ENCODE assay signal across 1 cellular context in the genomic region with DNA sequence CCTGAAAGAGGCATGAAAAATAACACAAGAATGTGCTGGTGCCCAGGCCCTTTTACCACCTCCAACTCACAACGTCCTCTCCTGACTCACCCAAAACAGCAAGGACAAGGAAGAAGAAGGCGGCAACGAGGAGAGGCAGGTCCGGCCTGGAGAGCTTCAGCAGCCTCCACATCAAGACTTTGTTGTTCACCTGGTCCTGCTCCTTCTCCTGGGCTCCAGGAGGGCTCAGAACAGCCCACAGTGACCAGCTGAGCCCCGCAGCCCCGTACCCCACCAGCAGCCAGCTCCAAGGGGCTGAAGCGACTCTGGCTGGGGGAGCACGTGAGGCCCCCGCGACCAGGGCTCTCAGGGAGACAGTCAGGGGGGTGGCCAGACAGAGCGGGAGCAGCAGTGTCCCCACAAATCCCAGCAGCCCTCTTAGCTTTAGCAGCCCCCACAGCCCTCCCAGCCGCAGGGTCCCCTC.
TF ChIP-seq lines count a peak whose summit lies in the region.

No MANE protein-coding gene starts in this region.

TF ChIP-seq in K562, 482 proteins besides CTCF, POLR2A, EP300 and RAD21:
- TF ChIP-seq TFAP4 (CRISPR knock-in tag; IDR thresholded peaks at IDR 0.05; ENCODE audit: borderline replicate concordance) (peak; percentile 71; the same call in 1 of the 2 replicates), THAP12 (CRISPR knock-in tag; IDR thresholded peaks at IDR 0.05) (0 out of 2 replicates have a peak, but pooled peaks have one; percentile 33), ZBTB17 (CRISPR knock-in tag; IDR thresholded peaks at IDR 0.05) (no peak), ATF7 (IDR thresholded peaks at IDR 0.05) (0 out of 2 replicates have a peak, but pooled peaks have one; percentile 12), BHLHE40 (IDR thresholded peaks at IDR 0.05; ENCODE audit: low read length) (peak; percentile 50), SRSF1 (IDR thresholded peaks at IDR 0.05; ENCODE audit: low read depth, low read length) (no peak), ZNF511 (CRISPR knock-in tag; IDR thresholded peaks at IDR 0.05) (no peak), ZFP30 (CRISPR knock-in tag; IDR thresholded peaks at IDR 0.05; ENCODE audit: borderline replicate concordance) (no peak), HMGN3 (IDR thresholded peaks at IDR 0.05; ENCODE audit: borderline replicate concordance, extremely low read depth, insufficient read length, low read depth, low read length) (peak; percentile 23), ZBTB1 (CRISPR knock-in tag; IDR thresholded peaks at IDR 0.05; ENCODE audit: borderline replicate concordance, low read depth) (0 out of 2 replicates have a peak, but pooled peaks have one; percentile 31), RBM39 (optimal IDR thresholded peaks at IDR 0.05; ENCODE audit: low read depth, low read length) (peak; percentile 70), HMG20B (CRISPR knock-in tag; IDR thresholded peaks at IDR 0.05) (no peak), E2F6 (IDR thresholded peaks at IDR 0.05; ENCODE audit: borderline replicate concordance in 1 of 2, extremely low read depth in 1 of 2, insufficient read depth in 1 of 2, insufficient read length in 1 of 2, low read depth in 1 of 2, low read length in 1 of 2, poor library complexity in 1 of 2, severe bottlenecking in 1 of 2) (peak in 1 of 2 experiments; percentile 38), ERF (CRISPR knock-in tag; IDR thresholded peaks at IDR 0.05) (0 out of 2 replicates have a peak, but pooled peaks have one; percentile 30), FOXK1 (CRISPR knock-in tag; IDR thresholded peaks at IDR 0.05; ENCODE audit: borderline replicate concordance) (no peak), NR4A1 (CRISPR knock-in tag; IDR thresholded peaks at IDR 0.05) (0 out of 2 replicates have a peak, but pooled peaks have one; percentile 44), NR4A1 (tag; IDR thresholded peaks at IDR 0.05) (no peak), ZSCAN32 (CRISPR knock-in tag; IDR thresholded peaks at IDR 0.05) (0 out of 2 replicates have a peak, but pooled peaks have one; percentile 44), SIN3A (IDR thresholded peaks at IDR 0.05; ENCODE audit: borderline replicate concordance in 2 of 2, control insufficient read depth in 1 of 2, low read depth in 2 of 2, low read length in 2 of 2) (no peak), RREB1 (CRISPR knock-in tag; IDR thresholded peaks at IDR 0.05) (0 out of 2 replicates have a peak, but pooled peaks have one; percentile 16), STAG1 (CRISPR knock-in tag; IDR thresholded peaks at IDR 0.05; ENCODE audit: borderline replicate concordance) (peak; percentile 9; the same call in 1 of the 2 replicates), RCOR1 (IDR thresholded peaks at IDR 0.05; ENCODE audit: borderline replicate concordance in 1 of 2, low read depth in 2 of 2, low read length in 2 of 2) (no peak), ZBTB9 (CRISPR knock-in tag; IDR thresholded peaks at IDR 0.05) (0 out of 2 replicates have a peak, but pooled peaks have one; percentile 32), L3MBTL2 (IDR thresholded peaks at IDR 0.05) (peak; percentile 39; the same call in 1 of the 2 replicates), ETV5 (CRISPR knock-in tag; IDR thresholded peaks at IDR 0.05; ENCODE audit: low read depth) (peak; percentile 59; the same call in 1 of the 2 replicates), TCF7L2 (IDR thresholded peaks at IDR 0.05; ENCODE audit: low read depth, low read length) (no peak), MAX (CRISPR knock-in tag; IDR thresholded peaks at IDR 0.05) (peak; percentile 45), SAP30 (IDR thresholded peaks at IDR 0.05; ENCODE audit: borderline replicate concordance, insufficient read depth, low read depth, low read length, poor library complexity, severe bottlenecking) (peak; percentile 80), LEF1 (IDR thresholded peaks at IDR 0.05) (no peak), ZNF766 (CRISPR knock-in tag; conservative IDR thresholded peaks at IDR 0.05) (no peak)
- TF ChIP-seq, protein P1, sequence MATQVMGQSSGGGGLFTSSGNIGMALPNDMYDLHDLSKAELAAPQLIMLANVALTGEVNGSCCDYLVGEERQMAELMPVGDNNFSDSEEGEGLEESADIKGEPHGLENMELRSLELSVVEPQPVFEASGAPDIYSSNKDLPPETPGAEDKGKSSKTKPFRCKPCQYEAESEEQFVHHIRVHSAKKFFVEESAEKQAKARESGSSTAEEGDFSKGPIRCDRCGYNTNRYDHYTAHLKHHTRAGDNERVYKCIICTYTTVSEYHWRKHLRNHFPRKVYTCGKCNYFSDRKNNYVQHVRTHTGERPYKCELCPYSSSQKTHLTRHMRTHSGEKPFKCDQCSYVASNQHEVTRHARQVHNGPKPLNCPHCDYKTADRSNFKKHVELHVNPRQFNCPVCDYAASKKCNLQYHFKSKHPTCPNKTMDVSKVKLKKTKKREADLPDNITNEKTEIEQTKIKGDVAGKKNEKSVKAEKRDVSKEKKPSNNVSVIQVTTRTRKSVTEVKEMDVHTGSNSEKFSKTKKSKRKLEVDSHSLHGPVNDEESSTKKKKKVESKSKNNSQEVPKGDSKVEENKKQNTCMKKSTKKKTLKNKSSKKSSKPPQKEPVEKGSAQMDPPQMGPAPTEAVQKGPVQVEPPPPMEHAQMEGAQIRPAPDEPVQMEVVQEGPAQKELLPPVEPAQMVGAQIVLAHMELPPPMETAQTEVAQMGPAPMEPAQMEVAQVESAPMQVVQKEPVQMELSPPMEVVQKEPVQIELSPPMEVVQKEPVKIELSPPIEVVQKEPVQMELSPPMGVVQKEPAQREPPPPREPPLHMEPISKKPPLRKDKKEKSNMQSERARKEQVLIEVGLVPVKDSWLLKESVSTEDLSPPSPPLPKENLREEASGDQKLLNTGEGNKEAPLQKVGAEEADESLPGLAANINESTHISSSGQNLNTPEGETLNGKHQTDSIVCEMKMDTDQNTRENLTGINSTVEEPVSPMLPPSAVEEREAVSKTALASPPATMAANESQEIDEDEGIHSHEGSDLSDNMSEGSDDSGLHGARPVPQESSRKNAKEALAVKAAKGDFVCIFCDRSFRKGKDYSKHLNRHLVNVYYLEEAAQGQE (CRISPR knock-in tag; IDR thresholded peaks at IDR 0.05; ENCODE audit: low read depth): 0 out of 2 replicates have a peak, but pooled peaks have one; percentile 43
- TF ChIP-seq, protein P2, sequence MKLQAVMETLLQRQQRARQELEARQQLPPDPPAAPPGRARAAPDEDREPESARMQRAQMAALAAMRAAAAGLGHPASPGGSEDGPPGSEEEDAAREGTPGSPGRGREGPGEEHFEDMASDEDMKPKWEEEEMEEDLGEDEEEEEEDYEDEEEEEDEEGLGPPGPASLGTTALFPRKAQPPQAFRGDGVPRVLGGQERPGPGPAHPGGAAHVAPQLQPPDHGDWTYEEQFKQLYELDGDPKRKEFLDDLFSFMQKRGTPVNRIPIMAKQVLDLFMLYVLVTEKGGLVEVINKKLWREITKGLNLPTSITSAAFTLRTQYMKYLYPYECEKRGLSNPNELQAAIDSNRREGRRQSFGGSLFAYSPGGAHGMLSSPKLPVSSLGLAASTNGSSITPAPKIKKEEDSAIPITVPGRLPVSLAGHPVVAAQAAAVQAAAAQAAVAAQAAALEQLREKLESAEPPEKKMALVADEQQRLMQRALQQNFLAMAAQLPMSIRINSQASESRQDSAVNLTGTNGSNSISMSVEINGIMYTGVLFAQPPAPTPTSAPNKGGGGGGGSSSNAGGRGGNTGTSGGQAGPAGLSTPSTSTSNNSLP (IDR thresholded peaks at IDR 0.05; ENCODE audit: borderline replicate concordance, low read depth, low read length): no peak
- TF ChIP-seq, protein P3, sequence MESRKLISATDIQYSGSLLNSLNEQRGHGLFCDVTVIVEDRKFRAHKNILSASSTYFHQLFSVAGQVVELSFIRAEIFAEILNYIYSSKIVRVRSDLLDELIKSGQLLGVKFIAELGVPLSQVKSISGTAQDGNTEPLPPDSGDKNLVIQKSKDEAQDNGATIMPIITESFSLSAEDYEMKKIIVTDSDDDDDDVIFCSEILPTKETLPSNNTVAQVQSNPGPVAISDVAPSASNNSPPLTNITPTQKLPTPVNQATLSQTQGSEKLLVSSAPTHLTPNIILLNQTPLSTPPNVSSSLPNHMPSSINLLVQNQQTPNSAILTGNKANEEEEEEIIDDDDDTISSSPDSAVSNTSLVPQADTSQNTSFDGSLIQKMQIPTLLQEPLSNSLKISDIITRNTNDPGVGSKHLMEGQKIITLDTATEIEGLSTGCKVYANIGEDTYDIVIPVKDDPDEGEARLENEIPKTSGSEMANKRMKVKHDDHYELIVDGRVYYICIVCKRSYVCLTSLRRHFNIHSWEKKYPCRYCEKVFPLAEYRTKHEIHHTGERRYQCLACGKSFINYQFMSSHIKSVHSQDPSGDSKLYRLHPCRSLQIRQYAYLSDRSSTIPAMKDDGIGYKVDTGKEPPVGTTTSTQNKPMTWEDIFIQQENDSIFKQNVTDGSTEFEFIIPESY (CRISPR knock-in tag; IDR thresholded peaks at IDR 0.05): no peak
